In genomic region chr4:76977731-76978350, GRCh38 we compare ENCODE assay signal across 11 cellular contexts. TPM values are rescaled to one million over a fixed set of nuclear protein-coding genes. Genes with fewer than 3 reads are reported as not detected.
DNase-seq lines count a peak whose midpoint lies in the region; TF ChIP-seq lines count a peak whose summit lies in the region.
"Had no signal": no experiment of that assay in that cellular context is flagged by ENCODE, and none has a peak within 500 bp of the region (broad histone marks: within the 10 kb centered on the region; RNA-seq: fewer than 3 reads in every experiment).

No MANE protein-coding gene starts in this region.

- DNase-seq in H4 (ENCODE audit: low spot score) (peak; percentile 68), SJSA1 (ENCODE audit: low read depth in 1 of 2, low spot score in 2 of 2) (peak in 1 of 2 experiments; percentile 85), epidermal melanocyte (ENCODE audit: insufficient read length, low spot score) (peak; percentile 26), osteoblast (ENCODE audit: insufficient read length, low spot score, missing footprints) (no peak), medulla oblongata (ENCODE audit: extremely low spot score) (no peak), SHP77 (lab: John Stamatoyannopoulos, UW) (no peak), midbrain (lab: John Stamatoyannopoulos, UW) (no peak), ovary (no peak)
- DNase-seq: esophagus squamous epithelium; NCI-H526 treated with DMSO at 0.1 percent for 48 hours; stimulated activated naive CD4-positive, alpha-beta T cell had no signal

- TF ChIP-seq CTCF in osteoblast (IDR thresholded peaks at IDR 0.05; ENCODE audit: extremely low read depth, low read depth, low read length) = no peak
- TF ChIP-seq CTCF in ovary (IDR thresholded peaks at IDR 0.05) = no peak

- H3K36me3 ChIP-seq in SJSA1 = peaks cover 57% of the 10 kb centered on the region
- H3K36me3 ChIP-seq in osteoblast (ENCODE audit: insufficient read depth, low read length) = peaks cover 21% of the 10 kb centered on the region
- H3K36me3 ChIP-seq in ovary = no peaks in the 10 kb centered on the region
- H3K36me3 ChIP-seq: esophagus squamous epithelium had no signal

- intact Hi-C loops in ovary (cut with DNase I) = no loop called here

- H3K9me3 ChIP-seq in SJSA1 (replicated peaks) (no peaks in the 10 kb centered on the region), osteoblast (ENCODE audit: low read depth, low read length) (no peaks in the 10 kb centered on the region), ovary (no peaks in the 10 kb centered on the region)
- H3K9me3 ChIP-seq: esophagus squamous epithelium had no signal

- no peak for TF ChIP-seq EP300 in ovary (IDR thresholded peaks at IDR 0.05)

- 84 to 92% (median 86%) methylated on average over 3 of the region's 3 CpGs for WGBS in ovary, 3 donors

- H4K20me1 ChIP-seq in osteoblast (ENCODE audit: insufficient read depth, low read length) = peaks cover 6% of the 10 kb centered on the region

- no peak for TF ChIP-seq POLR2A in ovary (IDR thresholded peaks at IDR 0.05)

- H3K4me3 ChIP-seq in SJSA1 = no peak overlapping the region
- H3K4me3 ChIP-seq in osteoblast (ENCODE audit: insufficient read depth, low read length) = peak overlapping the region; percentile 16
- no peak overlapping the region for H3K4me3 ChIP-seq in ovary
- H3K4me3 ChIP-seq: esophagus squamous epithelium had no signal

- H2AFZ ChIP-seq in osteoblast (ENCODE audit: low read length) = no peak overlapping the region

- H3K27ac ChIP-seq in SJSA1 (peak overlapping the region; percentile 80), osteoblast (ENCODE audit: low read depth, low read length) (peak overlapping the region; percentile 83), ovary (no peak overlapping the region)

- peak overlapping the region; percentile 66 for H3K4me2 ChIP-seq in osteoblast (ENCODE audit: insufficient read depth, low read length)

- H3K4me1 ChIP-seq in SJSA1 (replicated peaks) (peaks cover 68% of the 10 kb centered on the region), osteoblast (ENCODE audit: insufficient read depth, low read length) (peaks cover 66% of the 10 kb centered on the region), ovary (ENCODE audit: insufficient read depth) (peaks cover 4% of the 10 kb centered on the region)

- H3K79me2 ChIP-seq in osteoblast (ENCODE audit: insufficient read depth, low read length) = peaks cover 97% of the 10 kb centered on the region

- no peaks in the 10 kb centered on the region for H3K27me3 ChIP-seq in SJSA1 (replicated peaks)
- H3K27me3 ChIP-seq in osteoblast (ENCODE audit: insufficient read depth, low read length) = no peaks in the 10 kb centered on the region
- no peaks in the 10 kb centered on the region for H3K27me3 ChIP-seq in ovary
- H3K27me3 ChIP-seq: esophagus squamous epithelium had no signal

RNA-seq across cellular contexts. Expression of gene SEPTIN11, which starts 28.3 kb away (rescaled TPM):
- total RNA-seq in H4 (2014; rRNA removed; shearing (Covaris generic)) = 43.8 and 76.4 TPM in 2 replicates
- 255 and 283 TPM in 2 replicates for total RNA-seq in SJSA1 (2014; rRNA removed; shearing (Covaris generic))
- total RNA-seq in osteoblast = 456 and 473 TPM in 2 replicates
- 10 to 100 TPM; 29.9 to 86.0 (median 54.1) TPM for total RNA-seq in ovary
- polyA plus RNA-seq in ovary = 10 to 100 TPM; 24.3 to 43.6 TPM

Comparison
In these comparisons a context has a peak if more than half of its experiments do, and no peak if none do; other contexts are left out.
1. DNase-seq: peak in H4 (single experiment) and epidermal melanocyte (single experiment); none in osteoblast (single experiment), medulla oblongata (single experiment), SHP77 (0 of 2), midbrain (single experiment) and ovary (0 of 5).
2. H3K27ac ChIP-seq: peak in SJSA1 (single experiment) and osteoblast (single experiment); none in ovary (0 of 2).